ENCODE assay signal across 21 cellular contexts in genomic region chr1:47252369-47252768, GRCh38.
"Had no signal": no experiment of that assay in that cellular context is flagged by ENCODE, and none has a peak within 500 bp of the region (broad histone marks: within the 10 kb centered on the region; RNA-seq: fewer than 3 reads in every experiment).

No MANE protein-coding gene starts in this region.

- H3K4me3 ChIP-seq: SJCRH30 had no signal

- ATAC-seq: Panc1, SK-N-SH treated with all-trans-retinoic acid at 6 μM for 48 hours had no signal

- DNase-seq: Karpas-422, KG1, MM.1S, NCI-H1092 treated with DMSO at 0.1 percent for 48 hours, NCI-H1436, NCI-H187, NCI-H2029, NCI-H2081 treated with DMSO at 0.1 percent for 48 hours, NCI-H2171, NCI-H345, NCI-H446 treated with DMSO at 0.1 percent for 48 hours, NCI-H510A treated with DMSO at 0.1 percent for 48 hours, NCI-H526 treated with DMSO at 0.1 percent for 48 hours, NCI-H748 treated with DMSO at 0.1 percent for 48 hours, SHP77, SJCRH30 had no signal

- FAIRE-seq: HTR-8/SVneo had no signal

- H3K9me3 ChIP-seq: SJCRH30 had no signal

- H3K27me3 ChIP-seq: SJCRH30 had no signal

- H3K27ac ChIP-seq: HL-60, RWPE1, SJCRH30 had no signal

- H3K4me1 ChIP-seq: SJCRH30 had no signal
